In genomic region chr1:153032677-153033308, GRCh38 we compare ENCODE assay signal across 1 cellular context.
TF ChIP-seq lines count a peak whose summit lies in the region.

No MANE protein-coding gene starts in this region.

TF ChIP-seq in endothelial cell of umbilical vein, 7 proteins besides CTCF, POLR2A, EP300 and RAD21:
- TF ChIP-seq JUN (IDR thresholded peaks at IDR 0.05; ENCODE audit: borderline replicate concordance, insufficient read depth, insufficient read length, low read depth): no peak
- TF ChIP-seq EZH2 (IDR thresholded peaks at IDR 0.05; ENCODE audit: borderline replicate concordance, low read depth, low read length, severe bottlenecking): no peak
- no peak for TF ChIP-seq GATA2 (IDR thresholded peaks at IDR 0.05; ENCODE audit: insufficient read depth, insufficient read length, low read depth, low read length)
TF ChIP-seq in endothelial cell of umbilical vein: peak in this region for 0.
